Comparison of ENCODE assay signal across 22 cellular contexts in genomic region chr1:170041423-170042207, GRCh38.
"Had no signal": no experiment of that assay in that cellular context is flagged by ENCODE, and none has a peak within 500 bp of the region (broad histone marks: within the 10 kb centered on the region; RNA-seq: fewer than 3 reads in every experiment).

No MANE protein-coding gene starts in this region.

- H3K4me2 ChIP-seq: neural progenitor cell had no signal

- H3K27ac ChIP-seq: dorsolateral prefrontal cortex, heart left ventricle, neural progenitor cell, ovary, thoracic aorta had no signal

- FAIRE-seq: frontal cortex, islet of Langerhans, small intestine had no signal

- H3K9me3 Mint-ChIP-seq: natural killer cell; neural progenitor cell; stimulated activated effector memory CD8-positive, alpha-beta T cell treated with anti-CD3 and anti-CD28 coated beads, Interleukin-12 subunit alpha, Interleukin-12 subunit beta, amount 100 ng/mL, for 72 hours; stimulated activated naive CD8-positive, alpha-beta T cell treated with anti-CD3 and anti-CD28 coated beads, Interleukin-15, amount 100 ng/mL, for 72 hours had no signal

- H3K27me3 Mint-ChIP-seq: progenitor cell of endocrine pancreas; stimulated activated naive CD8-positive, alpha-beta T cell treated with anti-CD3 and anti-CD28 coated beads, Interleukin-15, amount 100 ng/mL, for 72 hours had no signal

- DNase-seq: cortex of kidney; dorsolateral prefrontal cortex; effector CD8-positive, alpha-beta T cell; heart left ventricle; hypothalamus; kidney glomerular epithelial cell; natural killer cell; nucleus accumbens; ovary; right cardiac atrium; small intestine; stimulated activated CD4-positive, alpha-beta T cell treated with anti-CD3 and anti-CD28 coated beads, Interleukin-2, amount 100 ng/mL, for 48 hours; stimulated activated CD8-positive, alpha-beta memory T cell treated with anti-CD3 and anti-CD28 coated beads, Interleukin-4, amount 100 ng/mL, for 48 hours; stimulated activated naive CD8-positive, alpha-beta T cell treated with anti-CD3 and anti-CD28 coated beads, Interleukin-15, amount 100 ng/mL, for 72 hours; trophoblast cell had no signal

- H2AFZ ChIP-seq: neural progenitor cell had no signal

- H3K4me3 ChIP-seq: dorsolateral prefrontal cortex, heart left ventricle, neural progenitor cell, ovary, thoracic aorta had no signal

- H3K4me1 ChIP-seq: neural progenitor cell had no signal

- H3K9me3 ChIP-seq: heart left ventricle, ovary, thoracic aorta had no signal

- H3K4me3 Mint-ChIP-seq: natural killer cell; neural progenitor cell; stimulated activated effector memory CD8-positive, alpha-beta T cell treated with anti-CD3 and anti-CD28 coated beads, Interleukin-12 subunit alpha, Interleukin-12 subunit beta, amount 100 ng/mL, for 72 hours; stimulated activated naive CD8-positive, alpha-beta T cell treated with anti-CD3 and anti-CD28 coated beads, Interleukin-15, amount 100 ng/mL, for 72 hours had no signal

- H3K9ac ChIP-seq: neural progenitor cell had no signal

- ATAC-seq: esophagus mucosa; heart left ventricle; right cardiac atrium; stimulated activated effector memory CD8-positive, alpha-beta T cell treated with anti-CD3 and anti-CD28 coated beads, Interleukin-12 subunit alpha, Interleukin-12 subunit beta, amount 100 ng/mL, for 72 hours; stimulated activated naive CD8-positive, alpha-beta T cell treated with anti-CD3 and anti-CD28 coated beads, Interleukin-15, amount 100 ng/mL, for 72 hours had no signal

- H3K4me1 Mint-ChIP-seq: neural progenitor cell; stimulated activated effector memory CD8-positive, alpha-beta T cell treated with anti-CD3 and anti-CD28 coated beads, Interleukin-12 subunit alpha, Interleukin-12 subunit beta, amount 100 ng/mL, for 72 hours had no signal

- H3K27me3 ChIP-seq: dorsolateral prefrontal cortex, heart left ventricle, neural progenitor cell, ovary had no signal

- H3K27ac Mint-ChIP-seq: neural progenitor cell; progenitor cell of endocrine pancreas; stimulated activated effector memory CD8-positive, alpha-beta T cell treated with anti-CD3 and anti-CD28 coated beads, Interleukin-12 subunit alpha, Interleukin-12 subunit beta, amount 100 ng/mL, for 72 hours had no signal

- H3K36me3 ChIP-seq: neural progenitor cell, ovary had no signal
